In genomic region chr16:67855789-67856188, GRCh38 we compare ENCODE assay signal across 17 cellular contexts. TPM values are rescaled to one million over a fixed set of nuclear protein-coding genes. Genes with fewer than 3 reads are reported as not detected.
A peak's percentile ranks its signal among the peaks of the same experiment; 100 is the strongest.
DNase-seq lines count a peak whose midpoint lies in the region; ATAC-seq and TF ChIP-seq lines count a peak whose summit lies in the region.
"Had no signal": no experiment of that assay in that cellular context is flagged by ENCODE, and none has a peak within 500 bp of the region (broad histone marks: within the 10 kb centered on the region; RNA-seq: fewer than 3 reads in every experiment).

No MANE protein-coding gene starts in this region.

- H3K4me3 ChIP-seq in hepatocyte (no peak overlapping the region), skeletal muscle tissue (ENCODE audit: low read length in 3 of 3) (no peak overlapping the region)
- H3K4me3 ChIP-seq: BLaER1 treated with 17β-estradiol and CSF1 and Interleukin-3, amounts not matched to agents 10 nM and 100 nM; Peyer's patch had no signal

- H3K27me3 Mint-ChIP-seq in activated naive CD4-positive, alpha-beta T cell treated with anti-CD3 and anti-CD28 coated beads for 36 hours (ENCODE audit: low read depth), result no peaks in the 10 kb centered on the region
- H3K27me3 Mint-ChIP-seq in WTC11 (ENCODE audit: low read depth), result no peaks in the 10 kb centered on the region
- H3K27me3 Mint-ChIP-seq in activated CD4-positive, alpha-beta T cell treated with anti-CD3 and anti-CD28 coated beads for 36 hours, result no peaks in the 10 kb centered on the region

- no peaks in the 10 kb centered on the region for H3K36me3 ChIP-seq in hepatocyte (replicated peaks; ENCODE audit: insufficient read depth, low read depth)
- H3K36me3 ChIP-seq in skeletal muscle tissue (ENCODE audit: control insufficient read depth in 3 of 3, insufficient read depth in 3 of 3, low read length in 3 of 3), result peaks cover 0 to 3% (median 0%) of the 10 kb centered on the region in 3 donors
- H3K36me3 ChIP-seq: Peyer's patch had no signal

- no peak for DNase-seq in activated naive CD4-positive, alpha-beta T cell treated with anti-CD3 and anti-CD28 coated beads for 36 hours
- DNase-seq in activated naive CD4-positive, alpha-beta T cell (lab: John Stamatoyannopoulos, UW), result no peak
- DNase-seq in WTC11 (ENCODE audit: low spot score) (no peak), hepatocyte (ENCODE audit: low spot score) (no peak)
- no peak for DNase-seq in activated CD4-positive, alpha-beta T cell treated with anti-CD3 and anti-CD28 coated beads for 36 hours
- DNase-seq: 8988T, Kasumi-1, NCI-H1417, NCI-H1930, NCI-H2171 treated with DMSO at 0.1 percent for 48 hours, NCI-H510A, NCI-H82, Peyer's patch had no signal

- no peaks in the 10 kb centered on the region for H3K9me3 Mint-ChIP-seq in activated naive CD4-positive, alpha-beta T cell treated with anti-CD3 and anti-CD28 coated beads for 36 hours
- H3K9me3 Mint-ChIP-seq in WTC11, result no peaks in the 10 kb centered on the region
- H3K9me3 Mint-ChIP-seq in activated CD4-positive, alpha-beta T cell treated with anti-CD3 and anti-CD28 coated beads for 36 hours (ENCODE audit: low read depth), result no peaks in the 10 kb centered on the region

- H3K79me2 ChIP-seq in hepatocyte, result peaks cover 95% of the 10 kb centered on the region

- no peak overlapping the region for H2AFZ ChIP-seq in hepatocyte

- peaks cover 34% of the 10 kb centered on the region for H3K4me1 Mint-ChIP-seq in activated naive CD4-positive, alpha-beta T cell treated with anti-CD3 and anti-CD28 coated beads for 36 hours (ENCODE audit: low read depth)
- peaks cover 34% of the 10 kb centered on the region for H3K4me1 Mint-ChIP-seq in WTC11
- H3K4me1 Mint-ChIP-seq in activated CD4-positive, alpha-beta T cell treated with anti-CD3 and anti-CD28 coated beads for 36 hours, result peaks cover 32% of the 10 kb centered on the region

- CTCF ChIA-PET in activated naive CD4-positive, alpha-beta T cell treated with anti-CD3 and anti-CD28 coated beads for 36 hours (lab: Charles Lee), result no interaction called here
- CTCF ChIA-PET in WTC11 (lab: Charles Lee), result interaction anchor here (1.1 to 3.6 kb wide), 4 partner anchors 10 to 335 kb away, joined by 3 to 18 read pairs (median 5); partner anchors contain the start of gene NRN1L
- CTCF ChIA-PET in activated CD4-positive, alpha-beta T cell treated with anti-CD3 and anti-CD28 coated beads for 36 hours (lab: Charles Lee), result interaction anchor here (0.8 to 1.4 kb wide), 2 partner anchors 13 to 86 kb away, joined by 3 to 4 read pairs; no protein-coding TSS in a partner anchor

- peaks cover 3% of the 10 kb centered on the region for H3K36me3 Mint-ChIP-seq in activated naive CD4-positive, alpha-beta T cell treated with anti-CD3 and anti-CD28 coated beads for 36 hours (ENCODE audit: low read depth)
- H3K36me3 Mint-ChIP-seq in WTC11, result peaks cover 11% of the 10 kb centered on the region
- peaks cover 5% of the 10 kb centered on the region for H3K36me3 Mint-ChIP-seq in activated CD4-positive, alpha-beta T cell treated with anti-CD3 and anti-CD28 coated beads for 36 hours (ENCODE audit: low read depth)

- intact Hi-C loops in activated naive CD4-positive, alpha-beta T cell treated with anti-CD3 and anti-CD28 coated beads for 36 hours (cut with micrococcal nuclease), result no loop called here
- intact Hi-C loops in activated CD4-positive, alpha-beta T cell treated with anti-CD3 and anti-CD28 coated beads for 36 hours (cut with DNase I, micrococcal nuclease), result no loop called here

- no peak overlapping the region for H3K4me3 Mint-ChIP-seq in activated naive CD4-positive, alpha-beta T cell treated with anti-CD3 and anti-CD28 coated beads for 36 hours
- no peak overlapping the region for H3K4me3 Mint-ChIP-seq in WTC11
- H3K4me3 Mint-ChIP-seq in activated CD4-positive, alpha-beta T cell treated with anti-CD3 and anti-CD28 coated beads for 36 hours, result no peak overlapping the region

- H3K4me1 ChIP-seq in hepatocyte (ENCODE audit: insufficient read depth) (peaks cover 23% of the 10 kb centered on the region), skeletal muscle tissue (ENCODE audit: control insufficient read depth in 3 of 3, insufficient read depth in 3 of 3, low read length in 3 of 3) (peaks cover 40 to 46% (median 41%) of the 10 kb centered on the region in 3 donors)

- POLR2A ChIA-PET in WTC11 (lab: Charles Lee), result interaction anchor here (0.6 kb wide), 1 partner anchor 1721 kb away, joined by 4 read pairs; no protein-coding TSS in a partner anchor
- POLR2A ChIA-PET in activated CD4-positive, alpha-beta T cell treated with anti-CD3 and anti-CD28 coated beads for 36 hours (lab: Charles Lee), result no interaction called here

- ATAC-seq in WTC11 (no peak), HG03354 (IDR thresholded peaks at IDR 0.05; ENCODE audit: poor library complexity, severe bottlenecking, unreplicated experiment) (no peak), HG03095 (IDR thresholded peaks at IDR 0.05; ENCODE audit: unreplicated experiment) (no peak)
- no peak for ATAC-seq in activated CD4-positive, alpha-beta T cell treated with anti-CD3 and anti-CD28 coated beads for 36 hours

- TF ChIP-seq CTCF in WTC11 (IDR thresholded peaks at IDR 0.05) (no peak), hepatocyte (IDR thresholded peaks at IDR 0.05; ENCODE audit: poor library complexity) (no peak)

- H3K4me2 ChIP-seq in hepatocyte, result no peak overlapping the region

- H4K20me1 ChIP-seq in hepatocyte (ENCODE audit: insufficient read depth, poor library complexity, severe bottlenecking), result peaks cover 77% of the 10 kb centered on the region

- peak overlapping the region in 2 of 3 donors; percentile 57 to 59 for H3K9ac ChIP-seq in skeletal muscle tissue (ENCODE audit: low read depth in 1 of 3, low read length in 3 of 3)

- no peaks in the 10 kb centered on the region for H3K27me3 ChIP-seq in hepatocyte
- no peaks in the 10 kb centered on the region for H3K27me3 ChIP-seq in skeletal muscle tissue (ENCODE audit: control insufficient read depth in 3 of 3, insufficient read depth in 3 of 3, low read length in 3 of 3)
- H3K27me3 ChIP-seq: BLaER1 treated with 17β-estradiol and CSF1 and Interleukin-3, amounts not matched to agents 10 nM and 100 nM; Peyer's patch had no signal

- no peaks in the 10 kb centered on the region for H3K9me2 ChIP-seq in hepatocyte (replicated peaks; ENCODE audit: insufficient read depth)

- H3K27ac ChIP-seq in hepatocyte, result peak overlapping the region; percentile 84
- peak overlapping the region; percentile 31 for H3K27ac ChIP-seq in skeletal muscle tissue (ENCODE audit: low read depth, low read length)

- peak overlapping the region; percentile 8 for H3K27ac Mint-ChIP-seq in activated naive CD4-positive, alpha-beta T cell treated with anti-CD3 and anti-CD28 coated beads for 36 hours
- peak overlapping the region; percentile 89 for H3K27ac Mint-ChIP-seq in WTC11
- no peak overlapping the region for H3K27ac Mint-ChIP-seq in activated CD4-positive, alpha-beta T cell treated with anti-CD3 and anti-CD28 coated beads for 36 hours

- H3K9me3 ChIP-seq in hepatocyte (ENCODE audit: low read depth), result no peaks in the 10 kb centered on the region
- H3K9me3 ChIP-seq in skeletal muscle tissue (ENCODE audit: control insufficient read depth in 3 of 3, low read length in 3 of 3), result no peaks in the 10 kb centered on the region
- H3K9me3 ChIP-seq: BLaER1 treated with 17β-estradiol and CSF1 and Interleukin-3, amounts not matched to agents 10 nM and 100 nM; Peyer's patch had no signal

- WGBS in hepatocyte (ENCODE audit: low lambda C conversion rate, missing lambda C conversion rate), result 91% methylated on average over 7 of the region's 10 CpGs

TF ChIP-seq in WTC11, 78 proteins besides CTCF, POLR2A, EP300 and RAD21 (continues in another document):
- TF ChIP-seq ZNF138 (CRISPR knock-in tag; conservative IDR thresholded peaks at IDR 0.05) (no peak), ATF1 (CRISPR knock-in tag; IDR thresholded peaks at IDR 0.05) (no peak)

RNA-seq across cellular contexts. Expression of gene CENPT, which starts 8.3 kb away (rescaled TPM):
- total RNA-seq in activated naive CD4-positive, alpha-beta T cell treated with anti-CD3 and anti-CD28 coated beads for 36 hours, result 10 to 100 TPM; 43.7 to 45.8 TPM
- total RNA-seq in WTC11 (2021), result 52.1 to 58.3 TPM (median 57.3 TPM) in 3 replicates
- total RNA-seq in hepatocyte, result 28.5 and 38.1 TPM in 2 replicates
- 84.0 and 115 TPM in 2 replicates for polyA plus RNA-seq in hepatocyte
- total RNA-seq in skeletal muscle tissue, result 14.6 TPM
- 10 to 100 TPM; 34.9 to 48.6 TPM for total RNA-seq in activated CD4-positive, alpha-beta T cell treated with anti-CD3 and anti-CD28 coated beads for 36 hours

RNA-seq across cellular contexts. Expression of gene NUTF2, which starts 9.1 kb away (rescaled TPM):
- 100 to 1,000 TPM; 165 to 171 TPM for total RNA-seq in activated naive CD4-positive, alpha-beta T cell treated with anti-CD3 and anti-CD28 coated beads for 36 hours
- total RNA-seq in WTC11 (2021), result 183 to 205 TPM (median 200 TPM) in 3 replicates
- total RNA-seq in hepatocyte, result 100 and 102 TPM in 2 replicates
- polyA plus RNA-seq in hepatocyte, result 197 and 216 TPM in 2 replicates
- 94.5 TPM for total RNA-seq in skeletal muscle tissue
- 100 to 1,000 TPM; 156 to 249 TPM for total RNA-seq in activated CD4-positive, alpha-beta T cell treated with anti-CD3 and anti-CD28 coated beads for 36 hours

RNA-seq across cellular contexts. Expression of gene THAP11, which starts 13.7 kb away (rescaled TPM):
- total RNA-seq in activated naive CD4-positive, alpha-beta T cell treated with anti-CD3 and anti-CD28 coated beads for 36 hours, result 10 to 100 TPM; 19.9 to 20.6 TPM
- 46.5 to 49.0 TPM (median 47.4 TPM) in 3 replicates for total RNA-seq in WTC11 (2021)
- 35.4 and 40.0 TPM in 2 replicates for total RNA-seq in hepatocyte
- polyA plus RNA-seq in hepatocyte, result 36.7 and 36.9 TPM in 2 replicates
- 35.5 TPM for total RNA-seq in skeletal muscle tissue
- 10 to 100 TPM; 31.8 to 34.5 TPM for total RNA-seq in activated CD4-positive, alpha-beta T cell treated with anti-CD3 and anti-CD28 coated beads for 36 hours

RNA-seq across cellular contexts. Expression of gene EDC4, which starts 17.1 kb away (rescaled TPM):
- 10 to 100 TPM; 72.2 to 78.7 TPM for total RNA-seq in activated naive CD4-positive, alpha-beta T cell treated with anti-CD3 and anti-CD28 coated beads for 36 hours
- total RNA-seq in WTC11 (2021) (72.6 to 83.7 TPM (median 74.1 TPM) in 3 replicates), hepatocyte (41.1 and 46.3 TPM in 2 replicates), skeletal muscle tissue (66.3 TPM)
- polyA plus RNA-seq in hepatocyte, result 59.0 and 76.7 TPM in 2 replicates
- 10 to 100 TPM; 92.8 to 96.9 TPM for total RNA-seq in activated CD4-positive, alpha-beta T cell treated with anti-CD3 and anti-CD28 coated beads for 36 hours

RNA-seq across cellular contexts. Expression of gene NRN1L, which starts 28.9 kb away (rescaled TPM):
- not detected for total RNA-seq in activated naive CD4-positive, alpha-beta T cell treated with anti-CD3 and anti-CD28 coated beads for 36 hours
- total RNA-seq in WTC11 (2021) (7.0 to 12.4 TPM (median 7.4 TPM) in 3 replicates), hepatocyte (0.73 TPM in 1 of 2 replicates, not detected in the other), skeletal muscle tissue (1.0 TPM)
- polyA plus RNA-seq in hepatocyte, result 1.6 TPM in 1 of 2 replicates, not detected in the other
- total RNA-seq in activated CD4-positive, alpha-beta T cell treated with anti-CD3 and anti-CD28 coated beads for 36 hours, result not detected
